19 cellular contexts compared by ENCODE assay signal in genomic region chr16:67296422-67296821, GRCh38. TPM values are rescaled to one million over a fixed set of nuclear protein-coding genes. Genes with fewer than 3 reads are reported as not detected.
DNase-seq lines count a peak whose midpoint lies in the region; TF ChIP-seq lines count a peak whose summit lies in the region.
"Had no signal": no experiment of that assay in that cellular context is flagged by ENCODE, and none has a peak within 500 bp of the region (broad histone marks: within the 10 kb centered on the region; RNA-seq: fewer than 3 reads in every experiment).

No MANE protein-coding gene starts in this region.

- H3K36me3 Mint-ChIP-seq in activated T-cell treated with anti-CD3 and anti-CD28 coated beads, Interleukin-2, amount 50 U/mL, for 24 hours (ENCODE audit: low read depth) = no peaks in the 10 kb centered on the region

- no peak overlapping the region for H3K4me3 Mint-ChIP-seq in activated T-cell treated with anti-CD3 and anti-CD28 coated beads, Interleukin-2, amount 50 U/mL, for 24 hours
- H3K4me3 Mint-ChIP-seq: activated B cell treated with CpG ODN at 0.5 μM for 24 hours had no signal

- H3K4me3 ChIP-seq in BJ (ENCODE audit: low read depth, low read length) = no peak overlapping the region
- H3K4me3 ChIP-seq: ascending aorta, mucosa of descending colon, upper lobe of right lung had no signal

- no peaks in the 10 kb centered on the region for H3K36me3 ChIP-seq in BJ (ENCODE audit: control insufficient read depth, insufficient read depth, low read length)
- H3K36me3 ChIP-seq: ascending aorta, upper lobe of right lung had no signal

- peak; percentile 62 for DNase-seq in BJ (ENCODE audit: low read depth)
- peak; percentile 51 for DNase-seq in HS-5 (ENCODE audit: low read depth)
- DNase-seq in astrocyte of the hippocampus (ENCODE audit: low read depth, low spot score) = peak; percentile 85
- peak; percentile 41 for DNase-seq in kidney glomerular epithelial cell (lab: John Stamatoyannopoulos, UW)
- no peak for DNase-seq in activated T-cell treated with anti-CD3 and anti-CD28 coated beads, Interleukin-2, amount 50 U/mL, for 24 hours
- DNase-seq in Kasumi-1 (lab: John Stamatoyannopoulos, UW) = no peak
- no peak for DNase-seq in 8988T
- DNase-seq in nucleus accumbens (lab: John Stamatoyannopoulos, UW) = no peak
- DNase-seq: activated B cell treated with CpG ODN at 0.5 μM for 24 hours; activated gamma-delta T cell; AML-193; DMS 273 treated with DMSO at 0.1 percent for 48 hours; islet precursor cell; mucosa of descending colon; NCI-H1930; occipital lobe; stimulated activated naive CD8-positive, alpha-beta T cell treated with anti-CD3 and anti-CD28 coated beads, Interleukin-15, Interleukin-2, amounts not matched to agents 100 U/mL and 50 U/mL, for 24 hours; upper lobe of right lung had no signal

- H3K27me3 Mint-ChIP-seq in activated T-cell treated with anti-CD3 and anti-CD28 coated beads, Interleukin-2, amount 50 U/mL, for 24 hours = peaks cover 6% of the 10 kb centered on the region

- H3K4me1 Mint-ChIP-seq in activated T-cell treated with anti-CD3 and anti-CD28 coated beads, Interleukin-2, amount 50 U/mL, for 24 hours (ENCODE audit: low read depth) = no peaks in the 10 kb centered on the region
- H3K4me1 Mint-ChIP-seq: activated B cell treated with CpG ODN at 0.5 μM for 24 hours had no signal

- CTCF ChIA-PET in BJ (lab: Yijun Ruan, JAX) = interaction anchor here (0.9 to 5.2 kb wide), 4 partner anchors 13 to 170 kb away, joined by 6 to 39 read pairs (median 13); no protein-coding TSS in a partner anchor

- no peak overlapping the region for H3K27ac Mint-ChIP-seq in activated T-cell treated with anti-CD3 and anti-CD28 coated beads, Interleukin-2, amount 50 U/mL, for 24 hours
- H3K27ac Mint-ChIP-seq: activated B cell treated with CpG ODN at 0.5 μM for 24 hours had no signal

- no peaks in the 10 kb centered on the region for H3K27me3 ChIP-seq in BJ (ENCODE audit: control insufficient read depth, insufficient read depth, low read length)
- H3K27me3 ChIP-seq: ascending aorta, upper lobe of right lung had no signal

- POLR2A ChIA-PET in BJ (lab: Charles Lee) = interaction anchor here (1.0 kb wide), 1 partner anchor 15 kb away, joined by 3 read pairs; no protein-coding TSS in a partner anchor

- H3K9me3 Mint-ChIP-seq in activated T-cell treated with anti-CD3 and anti-CD28 coated beads, Interleukin-2, amount 50 U/mL, for 24 hours = no peaks in the 10 kb centered on the region
- H3K9me3 Mint-ChIP-seq: activated B cell treated with CpG ODN at 0.5 μM for 24 hours had no signal

- no peak for TF ChIP-seq CTCF in BJ (IDR thresholded peaks at IDR 0.05; ENCODE audit: insufficient read depth, low read depth, low read length)

RNA-seq across cellular contexts. Expression of gene PLEKHG4, which starts 17.1 kb away (rescaled TPM):
- polyA plus RNA-seq in BJ (2011; rRNA removed) = 12.1 and 25.2 TPM in 2 replicates
- 9.0 and 14.5 TPM in 2 replicates for polyA minus RNA-seq in BJ (2011; rRNA and poly(A)+ RNA removed)

RNA-seq across cellular contexts. Expression of gene KCTD19, which starts 30.1 kb away (rescaled TPM):
- 0.06 TPM in 1 of 2 replicates, not detected in the other for polyA plus RNA-seq in BJ (2011; rRNA removed)
- polyA minus RNA-seq in BJ (2011; rRNA and poly(A)+ RNA removed) = 0.05 TPM in 1 of 2 replicates, not detected in the other

RNA-seq across cellular contexts. Expression of gene LRRC36, which starts 30.2 kb away (rescaled TPM):
- polyA plus RNA-seq in BJ (2011; rRNA removed) = 0.06 TPM in 1 of 2 replicates, not detected in the other
- polyA minus RNA-seq in BJ (2011; rRNA and poly(A)+ RNA removed) = not detected in 2 replicates

RNA-seq across cellular contexts. Expression of gene SLC9A5, which starts 47.6 kb away (rescaled TPM):
- polyA plus RNA-seq in BJ (2011; rRNA removed) = 2.1 and 2.6 TPM in 2 replicates
- 1.0 and 1.9 TPM in 2 replicates for polyA minus RNA-seq in BJ (2011; rRNA and poly(A)+ RNA removed)

RNA-seq across cellular contexts. Expression of gene FHOD1, which starts 49.1 kb away (rescaled TPM):
- 13.2 and 23.0 TPM in 2 replicates for polyA plus RNA-seq in BJ (2011; rRNA removed)
- 18.5 and 24.2 TPM in 2 replicates for polyA minus RNA-seq in BJ (2011; rRNA and poly(A)+ RNA removed)

Comparison
In these comparisons a context has a peak if more than half of its experiments do, and no peak if none do; other contexts are left out.
1. DNase-seq: peak in BJ (single experiment), HS-5 (single experiment), astrocyte of the hippocampus (single experiment) and kidney glomerular epithelial cell (single experiment); none in activated T-cell treated with anti-CD3 and anti-CD28 coated beads, Interleukin-2, amount 50 U/mL, for 24 hours (single experiment), Kasumi-1 (0 of 2), 8988T (single experiment) and nucleus accumbens (0 of 56).